15 cellular contexts compared by ENCODE assay signal in the genomic region with DNA sequence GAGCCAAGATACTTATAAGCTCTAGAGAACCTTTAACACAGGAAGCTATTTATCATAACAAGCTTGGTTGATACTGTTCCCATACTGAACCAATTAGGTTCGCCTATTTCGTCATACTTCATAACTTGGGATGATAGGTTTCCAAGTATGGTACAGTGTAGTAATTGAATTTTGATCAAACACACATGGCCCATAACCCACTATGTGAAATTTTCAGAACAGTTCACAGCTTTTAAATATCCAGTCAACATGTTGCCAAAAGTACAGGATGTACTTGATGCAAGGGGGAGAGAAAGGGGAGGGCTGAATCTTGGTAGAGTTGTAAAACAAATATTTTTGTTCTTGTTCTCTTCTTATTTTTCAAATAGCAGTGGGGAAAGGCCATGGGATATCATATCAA.
DNase-seq lines count a peak whose midpoint lies in the region; ATAC-seq and TF ChIP-seq lines count a peak whose summit lies in the region.
"Had no signal": no experiment of that assay in that cellular context is flagged by ENCODE, and none has a peak within 500 bp of the region (broad histone marks: within the 10 kb centered on the region; RNA-seq: fewer than 3 reads in every experiment).

No MANE protein-coding gene starts in this region.

- CTCF ChIA-PET in AG04449 (lab: Yijun Ruan, JAX): no interaction called here
- CTCF ChIA-PET in activated naive CD4-positive, alpha-beta T cell treated with anti-CD3 and anti-CD28 coated beads for 36 hours (lab: Charles Lee): no interaction called here

- H3K27ac Mint-ChIP-seq in activated naive CD4-positive, alpha-beta T cell treated with anti-CD3 and anti-CD28 coated beads for 36 hours: no peak overlapping the region
- H3K27ac Mint-ChIP-seq: activated naive CD4-positive, alpha-beta T cell treated with anti-CD3 and anti-CD28 coated beads, Interleukin-2, amount 10 ng/mL, durations not matched to agents 7 days and 5 days had no signal

- H3K36me3 Mint-ChIP-seq in activated naive CD4-positive, alpha-beta T cell treated with anti-CD3 and anti-CD28 coated beads for 36 hours (ENCODE audit: low read depth): no peaks in the 10 kb centered on the region
- H3K36me3 Mint-ChIP-seq: activated naive CD4-positive, alpha-beta T cell treated with anti-CD3 and anti-CD28 coated beads, Interleukin-2, amount 10 ng/mL, durations not matched to agents 7 days and 5 days had no signal

- H3K4me1 ChIP-seq in prostate gland (replicated peaks): peaks cover 11% of the 10 kb centered on the region
- H3K4me1 ChIP-seq: Peyer's patch had no signal

- DNase-seq in AG04449 (ENCODE audit: low read depth, low spot score) (peak; percentile 33), fibroblast of villous mesenchyme (ENCODE audit: low read depth) (peak; percentile 89), prostate gland (ENCODE audit: low spot score) (peak; percentile 8), NCI-H510A treated with DMSO at 0.1 percent for 48 hours (lab: John Stamatoyannopoulos, UW) (no peak)
- no peak for DNase-seq in activated naive CD4-positive, alpha-beta T cell treated with anti-CD3 and anti-CD28 coated beads for 36 hours
- DNase-seq: activated naive CD4-positive, alpha-beta T cell treated with anti-CD3 and anti-CD28 coated beads, Interleukin-2, amount 10 ng/mL, durations not matched to agents 7 days and 5 days; DND-41; foreskin melanocyte; MV-4-11; NCI-H510A; Peyer's patch had no signal

- intact Hi-C loops in prostate gland (cut with DNase I): no loop called here
- intact Hi-C loops in activated naive CD4-positive, alpha-beta T cell treated with anti-CD3 and anti-CD28 coated beads for 36 hours (cut with micrococcal nuclease): no loop called here

- peaks cover 5% of the 10 kb centered on the region for H3K27me3 Mint-ChIP-seq in activated naive CD4-positive, alpha-beta T cell treated with anti-CD3 and anti-CD28 coated beads for 36 hours (ENCODE audit: low read depth)

- POLR2A ChIA-PET in AG04449 (lab: Yijun Ruan, JAX): no interaction called here

- H3K4me1 Mint-ChIP-seq in activated naive CD4-positive, alpha-beta T cell treated with anti-CD3 and anti-CD28 coated beads for 36 hours (ENCODE audit: low read depth): peaks cover 10% of the 10 kb centered on the region
- H3K4me1 Mint-ChIP-seq: neural crest cell had no signal

- no peaks in the 10 kb centered on the region for H3K9me3 Mint-ChIP-seq in activated naive CD4-positive, alpha-beta T cell treated with anti-CD3 and anti-CD28 coated beads for 36 hours
- H3K9me3 Mint-ChIP-seq: activated naive CD4-positive, alpha-beta T cell treated with anti-CD3 and anti-CD28 coated beads, Interleukin-2, amount 10 ng/mL, durations not matched to agents 7 days and 5 days; neural crest cell had no signal

- 67% methylated on average over 2 of the region's 2 CpGs for WGBS in prostate gland

- H3K27ac ChIP-seq in VCaP: peak overlapping the region; percentile 88
- H3K27ac ChIP-seq in prostate gland: peak overlapping the region; percentile 51 to 67

- no peak overlapping the region for H3K4me3 ChIP-seq in AG04449 (ENCODE audit: low read depth, low read length)
- no peak overlapping the region for H3K4me3 ChIP-seq in fibroblast of villous mesenchyme (ENCODE audit: low read depth, low read length)
- no peak overlapping the region for H3K4me3 ChIP-seq in prostate gland
- H3K4me3 ChIP-seq: Peyer's patch had no signal

- ATAC-seq in HG02642 (IDR thresholded peaks at IDR 0.05; ENCODE audit: poor library complexity, unreplicated experiment) (no peak), HG02588 (IDR thresholded peaks at IDR 0.05; ENCODE audit: unreplicated experiment) (no peak)

- no peaks in the 10 kb centered on the region for H3K9me3 ChIP-seq in prostate gland
- H3K9me3 ChIP-seq: Peyer's patch had no signal

- H3K36me3 ChIP-seq in prostate gland: no peaks in the 10 kb centered on the region
- H3K36me3 ChIP-seq: Peyer's patch had no signal

- H3K27me3 ChIP-seq in prostate gland (replicated peaks; ENCODE audit: insufficient read depth): no peaks in the 10 kb centered on the region
- H3K27me3 ChIP-seq: Peyer's patch had no signal

- H3K4me3 Mint-ChIP-seq in activated naive CD4-positive, alpha-beta T cell treated with anti-CD3 and anti-CD28 coated beads for 36 hours: no peak overlapping the region
- H3K4me3 Mint-ChIP-seq: activated naive CD4-positive, alpha-beta T cell treated with anti-CD3 and anti-CD28 coated beads, Interleukin-2, amount 10 ng/mL, durations not matched to agents 7 days and 5 days; neural crest cell had no signal

- TF ChIP-seq CTCF in AG04449 (IDR thresholded peaks at IDR 0.05; ENCODE audit: insufficient read depth, low read length, missing control alignments) (no peak), VCaP (conservative IDR thresholded peaks at IDR 0.05) (no peak), fibroblast of villous mesenchyme (IDR thresholded peaks at IDR 0.05; ENCODE audit: insufficient read depth, low read depth, low read length) (no peak), prostate gland (IDR thresholded peaks at IDR 0.05) (no peak)

- no peak for TF ChIP-seq POLR2A in prostate gland (IDR thresholded peaks at IDR 0.05)

Comparison
In these comparisons a context has a peak if more than half of its experiments do, and no peak if none do; other contexts are left out.
1. DNase-seq: peak in AG04449 (single experiment), fibroblast of villous mesenchyme (single experiment) and prostate gland (single experiment); none in NCI-H510A treated with DMSO at 0.1 percent for 48 hours (single experiment) and activated naive CD4-positive, alpha-beta T cell treated with anti-CD3 and anti-CD28 coated beads for 36 hours (single experiment).